In genomic region chr7:99002146-99002826, GRCh38 we compare ENCODE assay signal across 22 cellular contexts.
DNase-seq lines count a peak whose midpoint lies in the region; ATAC-seq lines count a peak whose summit lies in the region.
"Had no signal": no experiment of that assay in that cellular context is flagged by ENCODE, and none has a peak within 500 bp of the region (broad histone marks: within the 10 kb centered on the region; RNA-seq: fewer than 3 reads in every experiment).

No MANE protein-coding gene starts in this region.

- H3K27ac Mint-ChIP-seq in activated CD4-positive, alpha-beta memory T cell treated with anti-CD3 and anti-CD28 coated beads for 36 hours: peak overlapping the region; percentile 15
- H3K27ac Mint-ChIP-seq in activated CD4-positive, alpha-beta memory T cell treated with anti-CD3 and anti-CD28 coated beads, Interleukin-2, amount 10 ng/mL, durations not matched to agents 7 days and 5 days: no peak overlapping the region
- peak overlapping the region; percentile 62 for H3K27ac Mint-ChIP-seq in activated CD8-positive, alpha-beta T cell treated with anti-CD3 and anti-CD28 coated beads, Interleukin-2, amount 10 ng/mL, durations not matched to agents 7 days and 5 days
- peak overlapping the region; percentile 45 for H3K27ac Mint-ChIP-seq in stimulated activated effector memory CD8-positive, alpha-beta T cell treated with anti-CD3 and anti-CD28 coated beads, Interleukin-12 subunit alpha, Interleukin-12 subunit beta, amount 100 ng/mL, for 72 hours
- H3K27ac Mint-ChIP-seq: activated B cell treated with CpG ODN at 0.5 μM for 24 hours; activated naive CD4-positive, alpha-beta T cell treated with anti-CD3 and anti-CD28 coated beads, Interleukin-2, amount 10 ng/mL, durations not matched to agents 7 days and 5 days had no signal

- no peak for DNase-seq in activated CD4-positive, alpha-beta memory T cell treated with anti-CD3 and anti-CD28 coated beads for 36 hours
- no peak for DNase-seq in activated CD4-positive, alpha-beta memory T cell treated with anti-CD3 and anti-CD28 coated beads, Interleukin-2, amount 10 ng/mL, durations not matched to agents 7 days and 5 days
- DNase-seq in activated CD8-positive, alpha-beta T cell treated with anti-CD3 and anti-CD28 coated beads, Interleukin-2, amount 10 ng/mL, durations not matched to agents 7 days and 5 days: no peak
- peak; percentile 73 for DNase-seq in kidney tubule cell (ENCODE audit: low spot score)
- no peak for DNase-seq in stimulated activated effector memory CD8-positive, alpha-beta T cell treated with anti-CD3 and anti-CD28 coated beads, Interleukin-12 subunit alpha, Interleukin-12 subunit beta, amount 100 ng/mL, for 72 hours (ENCODE audit: low spot score in 2 of 2)
- no peak for DNase-seq in T-helper 9 cell
- DNase-seq: activated B cell treated with CpG ODN at 0.5 μM for 24 hours; activated naive CD4-positive, alpha-beta T cell treated with anti-CD3 and anti-CD28 coated beads, Interleukin-2, amount 10 ng/mL, durations not matched to agents 7 days and 5 days; BE2C; Calu3; effector CD4-positive, alpha-beta T cell; gastrocnemius medialis; left ventricle myocardium superior; NCI-H1105; NCI-H446 treated with DMSO at 0.1 percent for 48 hours; NK-92 treated with Interleukin-12 subunit alpha and Interleukin-12 subunit beta, amount 100 ng/mL, for 24 hours; spleen; stimulated activated CD4-positive, alpha-beta T cell treated with anti-CD3 and anti-CD28 coated beads, Interleukin-4, amount 100 ng/mL, for 24 hours; T-helper 2 cell had no signal

- peaks cover 40% of the 10 kb centered on the region for H3K36me3 Mint-ChIP-seq in activated CD4-positive, alpha-beta memory T cell treated with anti-CD3 and anti-CD28 coated beads for 36 hours
- H3K36me3 Mint-ChIP-seq in activated CD4-positive, alpha-beta memory T cell treated with anti-CD3 and anti-CD28 coated beads, Interleukin-2, amount 10 ng/mL, durations not matched to agents 7 days and 5 days (ENCODE audit: low read depth): peaks cover 64% of the 10 kb centered on the region
- H3K36me3 Mint-ChIP-seq in activated CD8-positive, alpha-beta T cell treated with anti-CD3 and anti-CD28 coated beads, Interleukin-2, amount 10 ng/mL, durations not matched to agents 7 days and 5 days (ENCODE audit: low read depth): peaks cover 54% of the 10 kb centered on the region
- H3K36me3 Mint-ChIP-seq in stimulated activated effector memory CD8-positive, alpha-beta T cell treated with anti-CD3 and anti-CD28 coated beads, Interleukin-12 subunit alpha, Interleukin-12 subunit beta, amount 100 ng/mL, for 72 hours: peaks cover 99% of the 10 kb centered on the region

- no peaks in the 10 kb centered on the region for H3K27me3 Mint-ChIP-seq in activated CD4-positive, alpha-beta memory T cell treated with anti-CD3 and anti-CD28 coated beads for 36 hours
- H3K27me3 Mint-ChIP-seq in activated CD4-positive, alpha-beta memory T cell treated with anti-CD3 and anti-CD28 coated beads, Interleukin-2, amount 10 ng/mL, durations not matched to agents 7 days and 5 days: no peaks in the 10 kb centered on the region
- H3K27me3 Mint-ChIP-seq in activated CD8-positive, alpha-beta T cell treated with anti-CD3 and anti-CD28 coated beads, Interleukin-2, amount 10 ng/mL, durations not matched to agents 7 days and 5 days (ENCODE audit: low read depth): no peaks in the 10 kb centered on the region
- H3K27me3 Mint-ChIP-seq: activated B cell treated with CpG ODN at 0.5 μM for 24 hours; activated naive CD4-positive, alpha-beta T cell treated with anti-CD3 and anti-CD28 coated beads, Interleukin-2, amount 10 ng/mL, durations not matched to agents 7 days and 5 days had no signal

- H3K4me1 Mint-ChIP-seq in activated CD4-positive, alpha-beta memory T cell treated with anti-CD3 and anti-CD28 coated beads for 36 hours (ENCODE audit: low read depth): no peaks in the 10 kb centered on the region
- H3K4me1 Mint-ChIP-seq in activated CD4-positive, alpha-beta memory T cell treated with anti-CD3 and anti-CD28 coated beads, Interleukin-2, amount 10 ng/mL, durations not matched to agents 7 days and 5 days: no peaks in the 10 kb centered on the region
- H3K4me1 Mint-ChIP-seq in activated CD8-positive, alpha-beta T cell treated with anti-CD3 and anti-CD28 coated beads, Interleukin-2, amount 10 ng/mL, durations not matched to agents 7 days and 5 days (ENCODE audit: low read depth): peaks cover 38% of the 10 kb centered on the region
- H3K4me1 Mint-ChIP-seq in stimulated activated effector memory CD8-positive, alpha-beta T cell treated with anti-CD3 and anti-CD28 coated beads, Interleukin-12 subunit alpha, Interleukin-12 subunit beta, amount 100 ng/mL, for 72 hours: no peaks in the 10 kb centered on the region
- H3K4me1 Mint-ChIP-seq: activated naive CD4-positive, alpha-beta T cell treated with anti-CD3 and anti-CD28 coated beads, Interleukin-2, amount 10 ng/mL, durations not matched to agents 7 days and 5 days had no signal

- no peaks in the 10 kb centered on the region for H3K9me3 Mint-ChIP-seq in activated CD4-positive, alpha-beta memory T cell treated with anti-CD3 and anti-CD28 coated beads for 36 hours
- H3K9me3 Mint-ChIP-seq in activated CD4-positive, alpha-beta memory T cell treated with anti-CD3 and anti-CD28 coated beads, Interleukin-2, amount 10 ng/mL, durations not matched to agents 7 days and 5 days: no peaks in the 10 kb centered on the region
- H3K9me3 Mint-ChIP-seq in activated CD8-positive, alpha-beta T cell treated with anti-CD3 and anti-CD28 coated beads, Interleukin-2, amount 10 ng/mL, durations not matched to agents 7 days and 5 days (ENCODE audit: insufficient read depth): no peaks in the 10 kb centered on the region
- H3K9me3 Mint-ChIP-seq in stimulated activated effector memory CD8-positive, alpha-beta T cell treated with anti-CD3 and anti-CD28 coated beads, Interleukin-12 subunit alpha, Interleukin-12 subunit beta, amount 100 ng/mL, for 72 hours: no peaks in the 10 kb centered on the region
- H3K9me3 Mint-ChIP-seq: activated B cell treated with CpG ODN at 0.5 μM for 24 hours; activated naive CD4-positive, alpha-beta T cell treated with anti-CD3 and anti-CD28 coated beads, Interleukin-2, amount 10 ng/mL, durations not matched to agents 7 days and 5 days had no signal

- no peak overlapping the region for H3K4me3 Mint-ChIP-seq in activated CD4-positive, alpha-beta memory T cell treated with anti-CD3 and anti-CD28 coated beads for 36 hours
- no peak overlapping the region for H3K4me3 Mint-ChIP-seq in activated CD4-positive, alpha-beta memory T cell treated with anti-CD3 and anti-CD28 coated beads, Interleukin-2, amount 10 ng/mL, durations not matched to agents 7 days and 5 days
- H3K4me3 Mint-ChIP-seq in activated CD8-positive, alpha-beta T cell treated with anti-CD3 and anti-CD28 coated beads, Interleukin-2, amount 10 ng/mL, durations not matched to agents 7 days and 5 days: no peak overlapping the region
- H3K4me3 Mint-ChIP-seq in stimulated activated effector memory CD8-positive, alpha-beta T cell treated with anti-CD3 and anti-CD28 coated beads, Interleukin-12 subunit alpha, Interleukin-12 subunit beta, amount 100 ng/mL, for 72 hours: no peak overlapping the region
- H3K4me3 Mint-ChIP-seq: activated B cell treated with CpG ODN at 0.5 μM for 24 hours; activated naive CD4-positive, alpha-beta T cell treated with anti-CD3 and anti-CD28 coated beads, Interleukin-2, amount 10 ng/mL, durations not matched to agents 7 days and 5 days had no signal

- ATAC-seq in activated CD8-positive, alpha-beta T cell treated with anti-CD3 and anti-CD28 coated beads, Interleukin-2, amount 10 ng/mL, durations not matched to agents 7 days and 5 days: no peak
- no peak for ATAC-seq in stimulated activated effector memory CD8-positive, alpha-beta T cell treated with anti-CD3 and anti-CD28 coated beads, Interleukin-12 subunit alpha, Interleukin-12 subunit beta, amount 100 ng/mL, for 72 hours
- ATAC-seq in HG03442 (IDR thresholded peaks at IDR 0.05; ENCODE audit: unreplicated experiment): no peak
- ATAC-seq in HG03439 (IDR thresholded peaks at IDR 0.05; ENCODE audit: unreplicated experiment): no peak
- ATAC-seq: esophagus mucosa, gastrocnemius medialis, left ventricle myocardium superior had no signal

- POLR2A ChIA-PET in activated CD4-positive, alpha-beta memory T cell treated with anti-CD3 and anti-CD28 coated beads for 36 hours (lab: Charles Lee): no interaction called here
- POLR2A ChIA-PET in activated CD4-positive, alpha-beta memory T cell treated with anti-CD3 and anti-CD28 coated beads, Interleukin-2, amount 10 ng/mL, durations not matched to agents 7 days and 5 days (lab: Charles Lee): no interaction called here
- POLR2A ChIA-PET in activated CD8-positive, alpha-beta T cell treated with anti-CD3 and anti-CD28 coated beads, Interleukin-2, amount 10 ng/mL, durations not matched to agents 7 days and 5 days (lab: Charles Lee): no interaction called here

- CTCF ChIA-PET in activated CD4-positive, alpha-beta memory T cell treated with anti-CD3 and anti-CD28 coated beads for 36 hours (lab: Charles Lee): no interaction called here
- CTCF ChIA-PET in activated CD4-positive, alpha-beta memory T cell treated with anti-CD3 and anti-CD28 coated beads, Interleukin-2, amount 10 ng/mL, durations not matched to agents 7 days and 5 days (lab: Charles Lee): no interaction called here
- CTCF ChIA-PET in activated CD8-positive, alpha-beta T cell treated with anti-CD3 and anti-CD28 coated beads, Interleukin-2, amount 10 ng/mL, durations not matched to agents 7 days and 5 days (lab: Charles Lee): interaction anchor here (1.1 to 1.9 kb wide), 6 partner anchors 8 to 311 kb away, joined by 3 to 6 read pairs (median 4); no protein-coding TSS in a partner anchor

- intact Hi-C loops in activated CD4-positive, alpha-beta memory T cell treated with anti-CD3 and anti-CD28 coated beads for 36 hours (cut with micrococcal nuclease): no loop called here
